Comparison of ENCODE assay signal across 1 cellular context in the genomic region with DNA sequence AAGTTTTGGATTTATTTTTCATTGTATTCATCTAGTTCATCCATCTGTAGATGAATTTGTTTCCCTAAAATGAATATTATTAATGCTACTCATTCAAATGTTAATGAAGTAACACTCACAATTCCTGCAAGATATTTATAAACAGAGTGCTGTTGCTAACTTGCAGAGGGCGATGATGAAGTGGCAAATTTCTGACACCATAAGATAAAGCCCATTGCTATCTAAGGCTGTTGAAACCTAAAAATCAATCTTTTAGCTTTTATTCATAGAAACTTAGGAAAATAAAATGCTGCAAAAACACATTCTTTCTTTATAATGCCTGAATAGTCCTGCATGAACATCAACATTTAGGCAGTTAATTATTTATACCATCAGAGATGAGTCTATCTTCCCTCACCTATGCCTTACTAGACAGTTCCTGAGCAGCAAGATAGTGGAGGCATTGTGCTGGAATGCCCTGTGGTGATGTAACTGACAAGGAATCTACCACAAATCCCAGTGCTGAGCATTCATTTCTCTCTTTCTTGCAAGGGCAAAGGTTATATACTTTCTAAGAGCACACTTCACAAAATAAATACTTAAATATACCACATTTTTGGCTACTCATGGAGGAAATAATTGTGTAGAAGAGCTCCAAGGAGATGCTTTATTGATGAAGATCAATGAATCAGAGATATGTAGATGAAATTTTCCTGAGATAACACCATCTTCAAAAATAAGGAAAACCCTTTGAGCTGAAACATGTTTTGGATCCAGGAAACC.
A peak's percentile ranks its signal among the peaks of the same experiment; 100 is the strongest.
TF ChIP-seq lines count a peak whose summit lies in the region.

No MANE protein-coding gene starts in this region.

TF ChIP-seq in SK-N-SH, 30 proteins besides CTCF, POLR2A, EP300 and RAD21 (continued from another document):
- TF ChIP-seq, protein P1, sequence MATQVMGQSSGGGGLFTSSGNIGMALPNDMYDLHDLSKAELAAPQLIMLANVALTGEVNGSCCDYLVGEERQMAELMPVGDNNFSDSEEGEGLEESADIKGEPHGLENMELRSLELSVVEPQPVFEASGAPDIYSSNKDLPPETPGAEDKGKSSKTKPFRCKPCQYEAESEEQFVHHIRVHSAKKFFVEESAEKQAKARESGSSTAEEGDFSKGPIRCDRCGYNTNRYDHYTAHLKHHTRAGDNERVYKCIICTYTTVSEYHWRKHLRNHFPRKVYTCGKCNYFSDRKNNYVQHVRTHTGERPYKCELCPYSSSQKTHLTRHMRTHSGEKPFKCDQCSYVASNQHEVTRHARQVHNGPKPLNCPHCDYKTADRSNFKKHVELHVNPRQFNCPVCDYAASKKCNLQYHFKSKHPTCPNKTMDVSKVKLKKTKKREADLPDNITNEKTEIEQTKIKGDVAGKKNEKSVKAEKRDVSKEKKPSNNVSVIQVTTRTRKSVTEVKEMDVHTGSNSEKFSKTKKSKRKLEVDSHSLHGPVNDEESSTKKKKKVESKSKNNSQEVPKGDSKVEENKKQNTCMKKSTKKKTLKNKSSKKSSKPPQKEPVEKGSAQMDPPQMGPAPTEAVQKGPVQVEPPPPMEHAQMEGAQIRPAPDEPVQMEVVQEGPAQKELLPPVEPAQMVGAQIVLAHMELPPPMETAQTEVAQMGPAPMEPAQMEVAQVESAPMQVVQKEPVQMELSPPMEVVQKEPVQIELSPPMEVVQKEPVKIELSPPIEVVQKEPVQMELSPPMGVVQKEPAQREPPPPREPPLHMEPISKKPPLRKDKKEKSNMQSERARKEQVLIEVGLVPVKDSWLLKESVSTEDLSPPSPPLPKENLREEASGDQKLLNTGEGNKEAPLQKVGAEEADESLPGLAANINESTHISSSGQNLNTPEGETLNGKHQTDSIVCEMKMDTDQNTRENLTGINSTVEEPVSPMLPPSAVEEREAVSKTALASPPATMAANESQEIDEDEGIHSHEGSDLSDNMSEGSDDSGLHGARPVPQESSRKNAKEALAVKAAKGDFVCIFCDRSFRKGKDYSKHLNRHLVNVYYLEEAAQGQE (IDR thresholded peaks at IDR 0.05; ENCODE audit: low read depth, low read length), result 0 out of 2 replicates have a peak, but pooled peaks have one; percentile 41
- no peak for TF ChIP-seq MXI1 (IDR thresholded peaks at IDR 0.05; ENCODE audit: low read depth, low read length)
- TF ChIP-seq EZH2phosphoT487 (IDR thresholded peaks at IDR 0.05; ENCODE audit: borderline replicate concordance, low read depth), result no peak
- TF ChIP-seq ELF1 (IDR thresholded peaks at IDR 0.05), result no peak
- TF ChIP-seq MEF2A (IDR thresholded peaks at IDR 0.05; ENCODE audit: borderline replicate concordance, low read depth), result no peak
- TF ChIP-seq NRF1 (IDR thresholded peaks at IDR 0.05; ENCODE audit: low read depth, low read length), result no peak
- TF ChIP-seq, protein P2, sequence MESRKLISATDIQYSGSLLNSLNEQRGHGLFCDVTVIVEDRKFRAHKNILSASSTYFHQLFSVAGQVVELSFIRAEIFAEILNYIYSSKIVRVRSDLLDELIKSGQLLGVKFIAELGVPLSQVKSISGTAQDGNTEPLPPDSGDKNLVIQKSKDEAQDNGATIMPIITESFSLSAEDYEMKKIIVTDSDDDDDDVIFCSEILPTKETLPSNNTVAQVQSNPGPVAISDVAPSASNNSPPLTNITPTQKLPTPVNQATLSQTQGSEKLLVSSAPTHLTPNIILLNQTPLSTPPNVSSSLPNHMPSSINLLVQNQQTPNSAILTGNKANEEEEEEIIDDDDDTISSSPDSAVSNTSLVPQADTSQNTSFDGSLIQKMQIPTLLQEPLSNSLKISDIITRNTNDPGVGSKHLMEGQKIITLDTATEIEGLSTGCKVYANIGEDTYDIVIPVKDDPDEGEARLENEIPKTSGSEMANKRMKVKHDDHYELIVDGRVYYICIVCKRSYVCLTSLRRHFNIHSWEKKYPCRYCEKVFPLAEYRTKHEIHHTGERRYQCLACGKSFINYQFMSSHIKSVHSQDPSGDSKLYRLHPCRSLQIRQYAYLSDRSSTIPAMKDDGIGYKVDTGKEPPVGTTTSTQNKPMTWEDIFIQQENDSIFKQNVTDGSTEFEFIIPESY (IDR thresholded peaks at IDR 0.05; ENCODE audit: borderline replicate concordance, low read depth), result no peak
- TF ChIP-seq, protein P3, sequence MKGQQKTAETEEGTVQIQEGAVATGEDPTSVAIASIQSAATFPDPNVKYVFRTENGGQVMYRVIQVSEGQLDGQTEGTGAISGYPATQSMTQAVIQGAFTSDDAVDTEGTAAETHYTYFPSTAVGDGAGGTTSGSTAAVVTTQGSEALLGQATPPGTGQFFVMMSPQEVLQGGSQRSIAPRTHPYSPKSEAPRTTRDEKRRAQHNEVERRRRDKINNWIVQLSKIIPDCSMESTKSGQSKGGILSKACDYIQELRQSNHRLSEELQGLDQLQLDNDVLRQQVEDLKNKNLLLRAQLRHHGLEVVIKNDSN (IDR thresholded peaks at IDR 0.05; ENCODE audit: borderline replicate concordance, low read depth), result no peak
- TF ChIP-seq GABPA (IDR thresholded peaks at IDR 0.05; ENCODE audit: low read depth), result no peak
- peak; percentile 69 for TF ChIP-seq TCF12 (IDR thresholded peaks at IDR 0.05)
- peak; percentile 83 for TF ChIP-seq JUND (IDR thresholded peaks at IDR 0.05)
- no peak for TF ChIP-seq FOXM1 (IDR thresholded peaks at IDR 0.05; ENCODE audit: low read depth)
- no peak for TF ChIP-seq SMC3 (IDR thresholded peaks at IDR 0.05; ENCODE audit: low read depth, low read length)
- TF ChIP-seq TAF1 (IDR thresholded peaks at IDR 0.05; ENCODE audit: borderline replicate concordance, low read depth, low read length), result no peak
- TF ChIP-seq, protein P4, sequence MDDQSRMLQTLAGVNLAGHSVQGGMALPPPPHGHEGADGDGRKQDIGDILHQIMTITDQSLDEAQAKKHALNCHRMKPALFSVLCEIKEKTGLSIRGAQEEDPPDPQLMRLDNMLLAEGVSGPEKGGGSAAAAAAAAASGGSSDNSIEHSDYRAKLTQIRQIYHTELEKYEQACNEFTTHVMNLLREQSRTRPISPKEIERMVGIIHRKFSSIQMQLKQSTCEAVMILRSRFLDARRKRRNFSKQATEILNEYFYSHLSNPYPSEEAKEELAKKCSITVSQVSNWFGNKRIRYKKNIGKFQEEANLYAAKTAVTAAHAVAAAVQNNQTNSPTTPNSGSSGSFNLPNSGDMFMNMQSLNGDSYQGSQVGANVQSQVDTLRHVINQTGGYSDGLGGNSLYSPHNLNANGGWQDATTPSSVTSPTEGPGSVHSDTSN (IDR thresholded peaks at IDR 0.05), result peak; percentile 74
- TF ChIP-seq RFX5 (IDR thresholded peaks at IDR 0.05; ENCODE audit: low read length), result no peak
- TF ChIP-seq FOXJ3 (CRISPR knock-in tag; IDR thresholded peaks at IDR 0.05), result no peak
- TF ChIP-seq, protein P5, sequence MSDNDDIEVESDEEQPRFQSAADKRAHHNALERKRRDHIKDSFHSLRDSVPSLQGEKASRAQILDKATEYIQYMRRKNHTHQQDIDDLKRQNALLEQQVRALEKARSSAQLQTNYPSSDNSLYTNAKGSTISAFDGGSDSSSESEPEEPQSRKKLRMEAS (IDR thresholded peaks at IDR 0.05; ENCODE audit: low read depth), result no peak
- TF ChIP-seq NFIC (IDR thresholded peaks at IDR 0.05; ENCODE audit: borderline replicate concordance), result peak; percentile 33; the same call in 1 of the 2 replicates
- TF ChIP-seq POLR2AphosphoS5 (IDR thresholded peaks at IDR 0.05; ENCODE audit: low read depth, low read length), result no peak
- no peak for TF ChIP-seq SIN3A (IDR thresholded peaks at IDR 0.05; ENCODE audit: borderline replicate concordance, low read depth, low read length)
- TF ChIP-seq TEAD4 (IDR thresholded peaks at IDR 0.05; ENCODE audit: borderline replicate concordance, insufficient read depth), result peak; percentile 94
- no peak for TF ChIP-seq GATA2 (CRISPR knock-in tag; IDR thresholded peaks at IDR 0.05)
